Comparison of ENCODE assay signal across 14 cellular contexts in the genomic region with DNA sequence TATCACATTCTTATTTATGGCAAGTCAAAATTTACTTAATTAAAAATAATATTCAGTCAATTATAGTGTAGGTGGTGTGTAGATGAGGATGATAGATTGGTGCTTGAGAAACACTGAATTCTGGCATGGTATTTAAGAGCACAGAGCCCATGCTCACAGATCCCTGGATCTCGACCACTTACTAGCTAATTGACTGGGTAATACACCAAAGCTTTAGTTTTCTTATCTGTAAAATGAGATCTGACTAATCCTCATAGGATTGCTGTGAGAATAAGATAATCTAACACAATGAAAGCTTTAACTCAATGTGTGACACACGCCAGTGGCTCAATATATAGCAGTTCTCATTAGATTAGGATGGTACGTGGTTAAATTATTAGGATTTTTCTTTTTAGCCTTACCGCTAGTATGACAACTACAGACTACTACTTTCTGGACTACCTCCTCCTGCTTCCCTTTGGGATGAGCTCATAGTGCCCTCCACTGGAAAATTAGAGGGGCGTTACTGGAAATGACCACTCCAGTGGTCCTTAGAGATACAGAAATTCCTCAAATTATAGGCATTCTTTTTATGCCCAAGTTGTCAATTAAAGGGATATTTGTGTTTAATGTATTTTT.
DNase-seq lines count a peak whose midpoint lies in the region; ATAC-seq and TF ChIP-seq lines count a peak whose summit lies in the region.
"Had no signal": no experiment of that assay in that cellular context is flagged by ENCODE, and none has a peak within 500 bp of the region (broad histone marks: within the 10 kb centered on the region; RNA-seq: fewer than 3 reads in every experiment).

No MANE protein-coding gene starts in this region.

- H3K4me1 ChIP-seq in heart left ventricle (no peaks in the 10 kb centered on the region), SK-N-SH (ENCODE audit: control insufficient read depth in 1 of 2, insufficient read depth in 2 of 2, low read depth in 1 of 2, low read length in 1 of 2) (no peaks in the 10 kb centered on the region; a peak in 1 of 4 replicates)

- H3K27me3 ChIP-seq in heart left ventricle (no peaks in the 10 kb centered on the region), SK-N-SH (ENCODE audit: insufficient read depth) (no peaks in the 10 kb centered on the region)

- H3K27ac ChIP-seq in heart left ventricle (no peak overlapping the region), SK-N-SH (ENCODE audit: low read depth in 2 of 2, low read length in 1 of 2) (no peak overlapping the region)
- H3K27ac ChIP-seq: GM23248 had no signal

- TF ChIP-seq RAD21 in SK-N-SH (IDR thresholded peaks at IDR 0.05; ENCODE audit: low read length): peak; percentile 64

- H3K4me3 ChIP-seq in heart left ventricle (no peak overlapping the region), SK-N-SH (ENCODE audit: low read depth in 2 of 2, low read length in 1 of 2) (no peak overlapping the region), fibroblast of villous mesenchyme (ENCODE audit: low read depth, low read length) (no peak overlapping the region)
- H3K4me3 ChIP-seq: GM23248 had no signal

- no peak overlapping the region for H2AFZ ChIP-seq in SK-N-SH (ENCODE audit: low read depth)
- H2AFZ ChIP-seq: GM23248 had no signal

- TF ChIP-seq CTCF in heart left ventricle (IDR thresholded peaks at IDR 0.05) (peak in 9 of 12 donors; percentile 14 to 60 (median 38)), SK-N-SH (IDR thresholded peaks at IDR 0.05) (peak; percentile 39), fibroblast of villous mesenchyme (IDR thresholded peaks at IDR 0.05; ENCODE audit: insufficient read depth, low read depth, low read length) (peak; percentile 42)

- no peaks in the 10 kb centered on the region for H3F3A ChIP-seq in SK-N-SH (replicated peaks; ENCODE audit: insufficient read depth)

- TF ChIP-seq EP300 in SK-N-SH (IDR thresholded peaks at IDR 0.05; ENCODE audit: borderline replicate concordance in 1 of 2, low read depth in 1 of 2, low read length in 1 of 2): no peak

- TF ChIP-seq POLR2A in heart left ventricle (IDR thresholded peaks at IDR 0.05): no peak

- intact Hi-C loops in heart left ventricle (cut with DNase I): loop anchor here in 6 of 10 donors (1.0 to 10.0 kb wide), 5 partner anchors 482 to 502 kb away; a partner anchor contains a TSS
- intact Hi-C loops in cardiac septum (cut with DNase I): loop anchor here (10.0 kb wide), 1 partner anchor 502 kb away; no protein-coding TSS in a partner anchor
- intact Hi-C loops in sciatic nerve (cut with DNase I): no loop called here

- POLR2A ChIA-PET in SK-N-SH (lab: Yijun Ruan, JAX): no interaction called here

- H3K9ac ChIP-seq in SK-N-SH: no peak overlapping the region
- H3K9ac ChIP-seq: GM23248 had no signal

- H3K36me3 ChIP-seq in heart left ventricle (no peaks in the 10 kb centered on the region), SK-N-SH (replicated peaks in 1 of 2; ENCODE audit: control insufficient read depth in 1 of 2, insufficient read depth in 2 of 2, low read length in 1 of 2) (no peaks in the 10 kb centered on the region)

- 56 to 66% (median 62%) methylated on average over 5 of the region's 5 CpGs for WGBS in heart left ventricle, 4 donors
- 68% methylated on average over 5 of the region's 5 CpGs for WGBS in SK-N-SH (ENCODE audit: low lambda C conversion rate)

- H3K9me3 ChIP-seq in heart left ventricle (peaks cover 0 to 2% (median 0%) of the 10 kb centered on the region in 12 donors), SK-N-SH (no peaks in the 10 kb centered on the region)

- ATAC-seq in heart left ventricle (peak in 1 of 4 donors; percentile 50), sciatic nerve (peak; percentile 77)

- CTCF ChIA-PET in SK-N-SH (lab: Yijun Ruan, JAX): interaction anchor here (0.6 to 2.3 kb wide), 7 partner anchors 265 to 504 kb away, joined by 3 to 18 read pairs (median 3); a partner anchor contains a TSS

- peak in 1 of 5 donors; percentile 11 for DNase-seq in heart left ventricle
- DNase-seq in cardiac septum (ENCODE audit: low spot score): no peak
- DNase-seq in SK-N-SH: no peak
- peak; percentile 55 for DNase-seq in fibroblast of villous mesenchyme (ENCODE audit: low read depth)
- no peak for DNase-seq in sciatic nerve (ENCODE audit: low spot score)
- DNase-seq in NCI-H2171 (lab: John Stamatoyannopoulos, UW): no peak
- no peak for DNase-seq in SIG-M5 (lab: John Stamatoyannopoulos, UW)
- DNase-seq in NCI-H2227 (lab: John Stamatoyannopoulos, UW; ENCODE audit: unreplicated experiment): no peak
- DNase-seq: DMS79; effector memory CD4-positive, alpha-beta T cell; GM23248; NCI-H2029 treated with DMSO at 0.1 percent for 48 hours; OCI-M1; small intestine had no signal

- H3K9me2 ChIP-seq in SK-N-SH: no peaks in the 10 kb centered on the region

- no peaks in the 10 kb centered on the region for H4K20me1 ChIP-seq in SK-N-SH (ENCODE audit: insufficient read depth)

- H3K79me2 ChIP-seq in SK-N-SH (ENCODE audit: insufficient read depth): no peaks in the 10 kb centered on the region

- H3K4me2 ChIP-seq in SK-N-SH: no peak overlapping the region

TF ChIP-seq in SK-N-SH, 30 proteins besides CTCF, POLR2A, EP300 and RAD21:
- no peak for TF ChIP-seq CHD2 (IDR thresholded peaks at IDR 0.05; ENCODE audit: low read length, partially characterized antibody)
- TF ChIP-seq RFX5 (IDR thresholded peaks at IDR 0.05; ENCODE audit: low read length): no peak
- no peak for TF ChIP-seq EZH2phosphoT487 (IDR thresholded peaks at IDR 0.05; ENCODE audit: borderline replicate concordance, low read depth)
- no peak for TF ChIP-seq SIN3A (IDR thresholded peaks at IDR 0.05; ENCODE audit: borderline replicate concordance, low read depth, low read length)
- peak; percentile 41 for TF ChIP-seq SMC3 (IDR thresholded peaks at IDR 0.05; ENCODE audit: low read depth, low read length)
- TF ChIP-seq MXI1 (IDR thresholded peaks at IDR 0.05; ENCODE audit: low read depth, low read length): no peak
- TF ChIP-seq, protein P1, sequence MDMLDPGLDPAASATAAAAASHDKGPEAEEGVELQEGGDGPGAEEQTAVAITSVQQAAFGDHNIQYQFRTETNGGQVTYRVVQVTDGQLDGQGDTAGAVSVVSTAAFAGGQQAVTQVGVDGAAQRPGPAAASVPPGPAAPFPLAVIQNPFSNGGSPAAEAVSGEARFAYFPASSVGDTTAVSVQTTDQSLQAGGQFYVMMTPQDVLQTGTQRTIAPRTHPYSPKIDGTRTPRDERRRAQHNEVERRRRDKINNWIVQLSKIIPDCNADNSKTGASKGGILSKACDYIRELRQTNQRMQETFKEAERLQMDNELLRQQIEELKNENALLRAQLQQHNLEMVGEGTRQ (IDR thresholded peaks at IDR 0.05; ENCODE audit: borderline replicate concordance, low read depth, low read length): no peak
